ENCODE assay signal across 27 cellular contexts in genomic region chr2:197115325-197115724, GRCh38.
DNase-seq lines count a peak whose midpoint lies in the region; ATAC-seq lines count a peak whose summit lies in the region.
"Had no signal": no experiment of that assay in that cellular context is flagged by ENCODE, and none has a peak within 500 bp of the region (broad histone marks: within the 10 kb centered on the region; RNA-seq: fewer than 3 reads in every experiment).

No MANE protein-coding gene starts in this region.

- no peak overlapping the region for H3K4me3 Mint-ChIP-seq in activated CD4-positive, alpha-beta T cell treated with anti-CD3 and anti-CD28 coated beads for 36 hours
- peak overlapping the region in 1 of 7 donors; percentile 38 for H3K4me3 Mint-ChIP-seq in CD8-positive, alpha-beta memory T cell
- no peak overlapping the region for H3K4me3 Mint-ChIP-seq in T-helper 17 cell
- H3K4me3 Mint-ChIP-seq in naive B cell, result peak overlapping the region in 2 of 8 donors; percentile 21 to 30
- H3K4me3 Mint-ChIP-seq: GM23338 had no signal

- H3K27ac ChIP-seq in CD8-positive, alpha-beta memory T cell (ENCODE audit: low read depth, low read length), result no peak overlapping the region
- H3K27ac ChIP-seq: body of pancreas, esophagus muscularis mucosa, lower lobe of right lung, PC-9, tibial artery had no signal

- no peaks in the 10 kb centered on the region for H3K27me3 ChIP-seq in CD8-positive, alpha-beta memory T cell (ENCODE audit: insufficient read depth, low read length, poor library complexity, severe bottlenecking)
- H3K27me3 ChIP-seq: body of pancreas, esophagus muscularis mucosa, tibial artery had no signal

- CTCF ChIA-PET in activated CD4-positive, alpha-beta T cell treated with anti-CD3 and anti-CD28 coated beads for 36 hours (lab: Charles Lee), result interaction anchor here (0.7 to 3.7 kb wide), 12 partner anchors 9 to 364 kb away, joined by 3 to 86 read pairs (median 8); no protein-coding TSS in a partner anchor
- CTCF ChIA-PET in CD8-positive, alpha-beta memory T cell (lab: Charles Lee), result interaction anchor here (1.4 to 1.5 kb wide), 2 partner anchors 30 to 42 kb away, joined by 3 read pairs; no protein-coding TSS in a partner anchor

- ATAC-seq in activated CD4-positive, alpha-beta T cell treated with anti-CD3 and anti-CD28 coated beads for 36 hours, result no peak
- no peak for ATAC-seq in T-helper 17 cell
- peak; percentile 29 to 34 for ATAC-seq in naive B cell (ENCODE audit: low read depth in 2 of 2)
- ATAC-seq in HG02759 (IDR thresholded peaks at IDR 0.05; ENCODE audit: unreplicated experiment), result no peak
- no peak for ATAC-seq in HG03045 (IDR thresholded peaks at IDR 0.05; ENCODE audit: unreplicated experiment)
- ATAC-seq: body of pancreas, GM23338, lower lobe of right lung had no signal

- no peaks in the 10 kb centered on the region for H3K9me3 Mint-ChIP-seq in activated CD4-positive, alpha-beta T cell treated with anti-CD3 and anti-CD28 coated beads for 36 hours (ENCODE audit: low read depth)
- H3K9me3 Mint-ChIP-seq in CD8-positive, alpha-beta memory T cell, result no peaks in the 10 kb centered on the region
- no peaks in the 10 kb centered on the region for H3K9me3 Mint-ChIP-seq in naive B cell
- H3K9me3 Mint-ChIP-seq: GM23338 had no signal

- peaks cover 18% of the 10 kb centered on the region for H3K36me3 ChIP-seq in CD8-positive, alpha-beta memory T cell (ENCODE audit: insufficient read depth, low read length)

- H3K36me3 Mint-ChIP-seq in activated CD4-positive, alpha-beta T cell treated with anti-CD3 and anti-CD28 coated beads for 36 hours (ENCODE audit: low read depth), result peaks cover 32% of the 10 kb centered on the region
- H3K36me3 Mint-ChIP-seq in CD8-positive, alpha-beta memory T cell, result peaks cover 6 to 60% (median 18%) of the 10 kb centered on the region in 3 donors
- H3K36me3 Mint-ChIP-seq in T-helper 17 cell (ENCODE audit: low read depth) (peaks cover 17% of the 10 kb centered on the region), naive B cell (peaks cover 20 to 39% of the 10 kb centered on the region in 2 donors)

- POLR2A ChIA-PET in activated CD4-positive, alpha-beta T cell treated with anti-CD3 and anti-CD28 coated beads for 36 hours (lab: Charles Lee), result interaction anchor here (0.6 kb wide), 1 partner anchor 365 kb away, joined by 3 read pairs; no protein-coding TSS in a partner anchor
- POLR2A ChIA-PET in CD8-positive, alpha-beta memory T cell (lab: Charles Lee), result no interaction called here

- DNase-seq in activated CD4-positive, alpha-beta T cell treated with anti-CD3 and anti-CD28 coated beads for 36 hours, result no peak
- DNase-seq in activated CD4-positive, alpha-beta T cell treated with anti-CD3 and anti-CD28 coated beads, Interleukin-2, amount 50 U/mL, for 48 hours, result no peak
- DNase-seq in CD8-positive, alpha-beta memory T cell, result no peak
- DNase-seq in T-helper 17 cell, result no peak
- DNase-seq in naive B cell, result no peak
- DNase-seq in DMS153 treated with DMSO at 0.1 percent for 48 hours (lab: John Stamatoyannopoulos, UW; ENCODE audit: unreplicated experiment), result no peak
- DNase-seq: 8988T; activated CD4-positive, alpha-beta T cell treated with anti-CD3 and anti-CD28 coated beads for 4 hours; AML-193; body of pancreas; effector CD8-positive, alpha-beta T cell; Kasumi-1; kidney; lower lobe of right lung; NCI-H1105 treated with DMSO at 0.1 percent for 48 hours; NCI-H2081; NCI-H82; occipital lobe; PC-9; SHP77; small intestine; stimulated activated naive CD4-positive, alpha-beta T cell treated with Interleukin-2 at 50 U/mL for 16 hours; tibial artery had no signal

- H3K4me1 Mint-ChIP-seq in activated CD4-positive, alpha-beta T cell treated with anti-CD3 and anti-CD28 coated beads for 36 hours, result peaks cover 28% of the 10 kb centered on the region
- peaks cover 29 to 59% (median 49%) of the 10 kb centered on the region in 3 donors for H3K4me1 Mint-ChIP-seq in CD8-positive, alpha-beta memory T cell
- H3K4me1 Mint-ChIP-seq in T-helper 17 cell (peaks cover 29% of the 10 kb centered on the region), naive B cell (peaks cover 31 to 49% (median 42%) of the 10 kb centered on the region in 3 donors)
- H3K4me1 Mint-ChIP-seq: GM23338 had no signal

- H3K4me3 ChIP-seq in CD8-positive, alpha-beta memory T cell (ENCODE audit: low read length), result no peak overlapping the region
- H3K4me3 ChIP-seq: body of pancreas, esophagus muscularis mucosa, GM23338, lower lobe of right lung, PC-9, tibial artery had no signal

- H3K9me3 ChIP-seq in CD8-positive, alpha-beta memory T cell (ENCODE audit: low read length), result no peaks in the 10 kb centered on the region
- H3K9me3 ChIP-seq in T-helper 17 cell (ENCODE audit: control insufficient read depth, low read length, poor library complexity, severe bottlenecking), result no peaks in the 10 kb centered on the region
- H3K9me3 ChIP-seq: body of pancreas, esophagus muscularis mucosa, lower lobe of right lung, tibial artery had no signal

- H3K27ac Mint-ChIP-seq in activated CD4-positive, alpha-beta T cell treated with anti-CD3 and anti-CD28 coated beads for 36 hours, result peak overlapping the region; percentile 45
- H3K27ac Mint-ChIP-seq in CD8-positive, alpha-beta memory T cell, result peak overlapping the region in 7 of 8 donors; percentile 64 to 92 (median 76)
- H3K27ac Mint-ChIP-seq in T-helper 17 cell, result peak overlapping the region; percentile 92
- peak overlapping the region in 5 of 6 donors; percentile 37 to 94 (median 87) for H3K27ac Mint-ChIP-seq in naive B cell
- H3K27ac Mint-ChIP-seq: GM23338 had no signal

- H3K27me3 Mint-ChIP-seq in activated CD4-positive, alpha-beta T cell treated with anti-CD3 and anti-CD28 coated beads for 36 hours, result no peaks in the 10 kb centered on the region
- H3K27me3 Mint-ChIP-seq in CD8-positive, alpha-beta memory T cell, result peaks cover 0 to 1% of the 10 kb centered on the region in 2 donors
- no peaks in the 10 kb centered on the region for H3K27me3 Mint-ChIP-seq in T-helper 17 cell
- H3K27me3 Mint-ChIP-seq in naive B cell, result no peaks in the 10 kb centered on the region

- H3K4me1 ChIP-seq in CD8-positive, alpha-beta memory T cell (ENCODE audit: insufficient read depth, low read length), result peaks cover 19% of the 10 kb centered on the region
- H3K4me1 ChIP-seq: body of pancreas, lower lobe of right lung, tibial artery had no signal

- intact Hi-C loops in activated CD4-positive, alpha-beta T cell treated with anti-CD3 and anti-CD28 coated beads for 36 hours (cut with DNase I, micrococcal nuclease), result no loop called here

Comparison
In these comparisons a context has a peak if more than half of its experiments do, and no peak if none do; other contexts are left out.
1. ATAC-seq: peak in naive B cell (2 of 2); none in activated CD4-positive, alpha-beta T cell treated with anti-CD3 and anti-CD28 coated beads for 36 hours (single experiment), T-helper 17 cell (single experiment), HG02759 (single experiment) and HG03045 (single experiment).
2. Peak in every context shown above with its lines, with median percentiles within 50 percentile points of each other: H3K27ac Mint-ChIP-seq.